ENCODE assay signal across 10 cellular contexts in genomic region chr9:131727184-131727785, GRCh38. TPM values are rescaled to one million over a fixed set of nuclear protein-coding genes. Genes with fewer than 3 reads are reported as not detected.
DNase-seq lines count a peak whose midpoint lies in the region; ATAC-seq, FAIRE-seq and TF ChIP-seq lines count a peak whose summit lies in the region.
"Had no signal": no experiment of that assay in that cellular context is flagged by ENCODE, and none has a peak within 500 bp of the region (broad histone marks: within the 10 kb centered on the region; RNA-seq: fewer than 3 reads in every experiment).

No MANE protein-coding gene starts in this region.

- peaks cover 53% of the 10 kb centered on the region for H3K4me1 ChIP-seq in keratinocyte (ENCODE audit: control insufficient read depth, extremely low read depth, insufficient read depth, low read length)
- peaks cover 35 to 51% of the 10 kb centered on the region in 2 donors for H3K4me1 ChIP-seq in thoracic aorta (ENCODE audit: control insufficient read depth in 1 of 2, low read depth in 2 of 2)

- peaks cover 51% of the 10 kb centered on the region for H3K79me2 ChIP-seq in keratinocyte (ENCODE audit: control insufficient read depth, insufficient read depth, low read length)

- peaks cover 8% of the 10 kb centered on the region for H3K9me1 ChIP-seq in keratinocyte (ENCODE audit: control insufficient read depth, extremely low read depth, insufficient read depth, low read length)

- H3K9me3 ChIP-seq in keratinocyte (ENCODE audit: control insufficient read depth, low read depth, low read length): no peaks in the 10 kb centered on the region
- no peaks in the 10 kb centered on the region for H3K9me3 ChIP-seq in thoracic aorta
- H3K9me3 ChIP-seq: heart left ventricle had no signal

- no peak for TF ChIP-seq CTCF in keratinocyte (optimal IDR thresholded peaks at IDR 0.05 in 1 of 3, IDR thresholded peaks at IDR 0.05 in 1 of 3, conservative IDR thresholded peaks at IDR 0.05 in 1 of 3; ENCODE audit: extremely low read depth in 1 of 3, insufficient read depth in 2 of 3, low read length in 3 of 3)
- TF ChIP-seq CTCF in thoracic aorta (IDR thresholded peaks at IDR 0.05): no peak

- no peaks in the 10 kb centered on the region for H3K36me3 ChIP-seq in keratinocyte (ENCODE audit: control insufficient read depth in 2 of 2, extremely low read depth in 1 of 2, insufficient read depth in 2 of 2, low read length in 2 of 2)
- H3K36me3 ChIP-seq in thoracic aorta: no peaks in the 10 kb centered on the region

- POLR2A ChIA-PET in activated CD4-positive, alpha-beta T cell treated with anti-CD3 and anti-CD28 coated beads, Interleukin-2, amount 10 ng/mL, durations not matched to agents 7 days and 5 days (lab: Charles Lee): interaction anchor here (0.6 to 0.8 kb wide), 2 partner anchors 18 to 89 kb away, joined by 4 read pairs; no protein-coding TSS in a partner anchor

- H3K4me3 ChIP-seq in keratinocyte (ENCODE audit: control insufficient read depth in 2 of 3, extremely low read depth in 1 of 3, insufficient read depth in 2 of 3, low read depth in 1 of 3, low read length in 3 of 3) (peak overlapping the region in 2 of 3 experiments; percentile 44 to 54), thoracic aorta (peak overlapping the region; percentile 34)

- no peak for DNase-seq in activated CD4-positive, alpha-beta T cell treated with anti-CD3 and anti-CD28 coated beads, Interleukin-2, amount 10 ng/mL, durations not matched to agents 7 days and 5 days
- no peak for DNase-seq in activated CD4-positive, alpha-beta T cell treated with anti-CD3 and anti-CD28 coated beads for 48 hours
- DNase-seq in activated T-helper 1 cell treated with anti-CD3 and anti-CD28 coated beads, Interleukin-12 subunit alpha, Interleukin-12 subunit beta, Interleukin-2, Interleukin-4 antibody, amounts not matched to agents 30 ng/mL and 10 ng/mL and 1 ng/mL, durations not matched to agents 14 hours and 24 hours and 36 hours (ENCODE audit: low spot score): no peak
- DNase-seq in keratinocyte (ENCODE audit: low read depth, low spot score): peak; percentile 65
- no peak for DNase-seq in thoracic aorta (ENCODE audit: low spot score)
- no peak for DNase-seq in hepatic stellate cell (ENCODE audit: low spot score)
- DNase-seq: heart left ventricle had no signal

- peaks cover 35% of the 10 kb centered on the region for H3K36me3 Mint-ChIP-seq in activated CD4-positive, alpha-beta T cell treated with anti-CD3 and anti-CD28 coated beads, Interleukin-2, amount 10 ng/mL, durations not matched to agents 7 days and 5 days (ENCODE audit: low read depth)
- H3K36me3 Mint-ChIP-seq in activated T-helper 1 cell treated with anti-CD3 and anti-CD28 coated beads, Interleukin-12 subunit alpha, Interleukin-12 subunit beta, Interleukin-2, Interleukin-4 antibody, amounts not matched to agents 30 ng/mL and 10 ng/mL and 1 ng/mL, durations not matched to agents 14 hours and 24 hours and 36 hours (ENCODE audit: low read depth): peaks cover 21% of the 10 kb centered on the region

- peak; percentile 95 for FAIRE-seq in keratinocyte (lab: Jason Lieb, UNC)

- dilution Hi-C loops in keratinocyte (cut with MboI; ENCODE audit: extremely low pct_ligation_motif_present, low sequenced_read_pairs): no loop called here

- intact Hi-C loops in activated T-helper 1 cell treated with anti-CD3 and anti-CD28 coated beads, Interleukin-12 subunit alpha, Interleukin-12 subunit beta, Interleukin-2, Interleukin-4 antibody, amounts not matched to agents 30 ng/mL and 10 ng/mL and 1 ng/mL, durations not matched to agents 14 hours and 24 hours and 36 hours (cut with micrococcal nuclease): loop anchor here (5.0 kb wide), 2 partner anchors 450 to 625 kb away; partner anchors contain the start of genes FAM78A and SETX

- peak overlapping the region; percentile 55 for H3K4me3 Mint-ChIP-seq in activated CD4-positive, alpha-beta T cell treated with anti-CD3 and anti-CD28 coated beads, Interleukin-2, amount 10 ng/mL, durations not matched to agents 7 days and 5 days
- peak overlapping the region; percentile 81 for H3K4me3 Mint-ChIP-seq in activated T-helper 1 cell treated with anti-CD3 and anti-CD28 coated beads, Interleukin-12 subunit alpha, Interleukin-12 subunit beta, Interleukin-2, Interleukin-4 antibody, amounts not matched to agents 30 ng/mL and 10 ng/mL and 1 ng/mL, durations not matched to agents 14 hours and 24 hours and 36 hours

- peaks cover 86% of the 10 kb centered on the region for H3K4me1 Mint-ChIP-seq in activated CD4-positive, alpha-beta T cell treated with anti-CD3 and anti-CD28 coated beads, Interleukin-2, amount 10 ng/mL, durations not matched to agents 7 days and 5 days
- H3K4me1 Mint-ChIP-seq in activated T-helper 1 cell treated with anti-CD3 and anti-CD28 coated beads, Interleukin-12 subunit alpha, Interleukin-12 subunit beta, Interleukin-2, Interleukin-4 antibody, amounts not matched to agents 30 ng/mL and 10 ng/mL and 1 ng/mL, durations not matched to agents 14 hours and 24 hours and 36 hours (ENCODE audit: low read depth): peaks cover 86% of the 10 kb centered on the region

- CTCF ChIA-PET in activated CD4-positive, alpha-beta T cell treated with anti-CD3 and anti-CD28 coated beads, Interleukin-2, amount 10 ng/mL, durations not matched to agents 7 days and 5 days (lab: Charles Lee): interaction anchor here (0.7 to 2.3 kb wide), 12 partner anchors 9 to 377 kb away, joined by 3 to 6 read pairs (median 3); no protein-coding TSS in a partner anchor

- peaks cover 6% of the 10 kb centered on the region for H4K20me1 ChIP-seq in keratinocyte (ENCODE audit: control insufficient read depth, extremely low read depth, insufficient read depth, low read length)

- H3K9ac ChIP-seq in keratinocyte (ENCODE audit: control insufficient read depth, extremely low read depth, insufficient read depth, low read length): peak overlapping the region; percentile 59

- H2AFZ ChIP-seq in keratinocyte (ENCODE audit: control insufficient read depth, low read length): no peak overlapping the region

- ATAC-seq in thoracic aorta (ENCODE audit: insufficient number of reproducible peaks, low FRiP score, low read depth) (no peak), HG03342 (IDR thresholded peaks at IDR 0.05; ENCODE audit: unreplicated experiment) (no peak), GM21381 (IDR thresholded peaks at IDR 0.05; ENCODE audit: unreplicated experiment) (no peak)

- H3K27me3 Mint-ChIP-seq in activated CD4-positive, alpha-beta T cell treated with anti-CD3 and anti-CD28 coated beads, Interleukin-2, amount 10 ng/mL, durations not matched to agents 7 days and 5 days: no peaks in the 10 kb centered on the region
- no peaks in the 10 kb centered on the region for H3K27me3 Mint-ChIP-seq in activated T-helper 1 cell treated with anti-CD3 and anti-CD28 coated beads, Interleukin-12 subunit alpha, Interleukin-12 subunit beta, Interleukin-2, Interleukin-4 antibody, amounts not matched to agents 30 ng/mL and 10 ng/mL and 1 ng/mL, durations not matched to agents 14 hours and 24 hours and 36 hours (ENCODE audit: insufficient read depth)

- H3K27ac ChIP-seq in keratinocyte (ENCODE audit: control insufficient read depth, insufficient read depth, low read length) (peak overlapping the region; percentile 68), thoracic aorta (peak overlapping the region in 1 of 2 donors; percentile 27)
- H3K27ac ChIP-seq: VCaP had no signal

- H3K27me3 ChIP-seq in keratinocyte (ENCODE audit: control insufficient read depth, extremely low read depth, insufficient read depth, low read length) (no peaks in the 10 kb centered on the region), thoracic aorta (replicated peaks; ENCODE audit: insufficient read depth) (no peaks in the 10 kb centered on the region)
- H3K27me3 ChIP-seq: heart left ventricle had no signal

- no peaks in the 10 kb centered on the region for H3K9me3 Mint-ChIP-seq in activated CD4-positive, alpha-beta T cell treated with anti-CD3 and anti-CD28 coated beads, Interleukin-2, amount 10 ng/mL, durations not matched to agents 7 days and 5 days
- H3K9me3 Mint-ChIP-seq in activated T-helper 1 cell treated with anti-CD3 and anti-CD28 coated beads, Interleukin-12 subunit alpha, Interleukin-12 subunit beta, Interleukin-2, Interleukin-4 antibody, amounts not matched to agents 30 ng/mL and 10 ng/mL and 1 ng/mL, durations not matched to agents 14 hours and 24 hours and 36 hours: no peaks in the 10 kb centered on the region

- H3K27ac Mint-ChIP-seq in activated CD4-positive, alpha-beta T cell treated with anti-CD3 and anti-CD28 coated beads, Interleukin-2, amount 10 ng/mL, durations not matched to agents 7 days and 5 days: peak overlapping the region; percentile 98
- H3K27ac Mint-ChIP-seq in activated T-helper 1 cell treated with anti-CD3 and anti-CD28 coated beads, Interleukin-12 subunit alpha, Interleukin-12 subunit beta, Interleukin-2, Interleukin-4 antibody, amounts not matched to agents 30 ng/mL and 10 ng/mL and 1 ng/mL, durations not matched to agents 14 hours and 24 hours and 36 hours: peak overlapping the region; percentile 99

- peak overlapping the region; percentile 63 for H3K4me2 ChIP-seq in keratinocyte (ENCODE audit: control insufficient read depth, extremely low read depth, insufficient read depth, low read depth, low read length)

RNA-seq across cellular contexts. Expression of gene RAPGEF1, which starts 12.6 kb away (rescaled TPM):
- 100 to 1,000 TPM; 128 to 129 TPM for total RNA-seq in activated CD4-positive, alpha-beta T cell treated with anti-CD3 and anti-CD28 coated beads, Interleukin-2, amount 10 ng/mL, durations not matched to agents 7 days and 5 days
- total RNA-seq in activated T-helper 1 cell treated with anti-CD3 and anti-CD28 coated beads, Interleukin-12 subunit alpha, Interleukin-12 subunit beta, Interleukin-2, Interleukin-4 antibody, amounts not matched to agents 30 ng/mL and 10 ng/mL and 1 ng/mL, durations not matched to agents 14 hours and 24 hours and 36 hours: 168 and 172 TPM in 2 replicates
- 18.5 to 30.1 TPM (median 19.2 TPM) in 3 replicates for polyA plus RNA-seq in keratinocyte
- polyA plus RNA-seq in keratinocyte (2011; ENCODE audit: low read depth): 12.1 TPM
- 19.0 and 25.8 TPM in 2 replicates for polyA plus RNA-seq in keratinocyte (2011; cell fraction: cytosol; rRNA removed)
- polyA plus RNA-seq in keratinocyte (2011; cell fraction: nucleus; rRNA removed): 29.1 and 30.6 TPM in 2 replicates
- 13.3 and 28.0 TPM in 2 replicates for polyA plus RNA-seq in keratinocyte (2012; ENCODE audit: low replicate concordance)
- 22.0 to 50.7 TPM (median 27.9 TPM) in 3 replicates for polyA minus RNA-seq in keratinocyte
- polyA minus RNA-seq in keratinocyte (2011; cell fraction: cytosol; rRNA and poly(A)+ RNA removed): 21.5 TPM
- polyA minus RNA-seq in keratinocyte (2011; cell fraction: nucleus; rRNA and poly(A)+ RNA removed): 16.7 and 26.4 TPM in 2 replicates
- total RNA-seq in thoracic aorta: 10 to 100 TPM; 59.7 to 73.0 TPM
